ENCODE assay signal across 8 cellular contexts in genomic region chr4:11787-12445, GRCh38. TPM values are rescaled to one million over a fixed set of nuclear protein-coding genes. Genes with fewer than 3 reads are reported as not detected.
DNase-seq lines count a peak whose midpoint lies in the region; ATAC-seq and TF ChIP-seq lines count a peak whose summit lies in the region.
"Not testable (repeated sequence)": the region's sequence is repeated elsewhere in the genome, so short reads cannot be mapped to it uniquely, and the experiment has no call there.

No MANE protein-coding gene starts in this region.

- not testable (repeated sequence) for H3K27ac ChIP-seq in 22Rv1, GM23248

- H3K27me3 Mint-ChIP-seq in activated B cell treated with CpG ODN at 0.5 μM for 24 hours, result not testable (repeated sequence)

- H2AFZ ChIP-seq in GM23248, result not testable (repeated sequence)

- not testable (repeated sequence) for H3K4me3 Mint-ChIP-seq in activated B cell treated with CpG ODN at 0.5 μM for 24 hours

- not testable (repeated sequence) for H3K27me3 ChIP-seq in GM23248 (replicated peaks; ENCODE audit: insufficient read depth); adipocyte (replicated peaks; ENCODE audit: control insufficient read depth, insufficient read depth, low read length)

- H3K9me3 Mint-ChIP-seq in activated B cell treated with CpG ODN at 0.5 μM for 24 hours, result not testable (repeated sequence)

- not testable (repeated sequence) for H4K20me1 ChIP-seq in GM23248 (ENCODE audit: insufficient read depth)

- not testable (repeated sequence) for H3K4me2 ChIP-seq in GM23248 (ENCODE audit: unreplicated experiment)

- not testable (repeated sequence) for H3K9me2 ChIP-seq in GM23248 (ENCODE audit: insufficient read depth)

- not testable (repeated sequence) for H3K79me2 ChIP-seq in GM23248 (ENCODE audit: insufficient read depth)

- DNase-seq in GM23248, result peak; percentile 18
- DNase-seq in activated B cell treated with CpG ODN at 0.5 μM for 24 hours; Right ventricle myocardium superior; omental fat pad (ENCODE audit: low spot score): not testable (repeated sequence)
- DNase-seq in adipocyte (ENCODE audit: low read depth), result peak; percentile 42

- not testable (repeated sequence) for H3K36me3 ChIP-seq in GM23248 (ENCODE audit: low read depth); adipocyte (ENCODE audit: control insufficient read depth, insufficient read depth, low read length, severe bottlenecking)

- not testable (repeated sequence) for H3K27ac Mint-ChIP-seq in activated B cell treated with CpG ODN at 0.5 μM for 24 hours

- CTCF ChIA-PET in activated B cell treated with CpG ODN at 0.5 μM for 24 hours (lab: Charles Lee), result not testable (repeated sequence)

- H3K4me1 Mint-ChIP-seq in activated B cell treated with CpG ODN at 0.5 μM for 24 hours, result not testable (repeated sequence)

- H3K9me3 ChIP-seq in GM23248 (ENCODE audit: low read depth); adipocyte (ENCODE audit: control insufficient read depth, low read length): not testable (repeated sequence)

- not testable (repeated sequence) for H3K9ac ChIP-seq in GM23248; adipocyte (ENCODE audit: low read length)

- ATAC-seq in GM18502 (IDR thresholded peaks at IDR 0.05; ENCODE audit: poor library complexity, unreplicated experiment), result peak; percentile 71
- ATAC-seq in HG03521 (IDR thresholded peaks at IDR 0.05; ENCODE audit: unreplicated experiment), result peak; percentile 67
- ATAC-seq in activated B cell treated with CpG ODN at 0.5 μM for 24 hours (ENCODE audit: low read depth), result peak; percentile 34
- ATAC-seq in Right ventricle myocardium superior (ENCODE audit: poor library complexity), result peak; percentile 20
- ATAC-seq in omental fat pad (ENCODE audit: low FRiP score), result peak; percentile 10

- not testable (repeated sequence) for H3K4me1 ChIP-seq in GM23248 (ENCODE audit: insufficient read depth); adipocyte (ENCODE audit: control insufficient read depth, insufficient read depth, low read length)

- intact Hi-C loops in activated B cell treated with CpG ODN at 0.5 μM for 24 hours (cut with micrococcal nuclease); Right ventricle myocardium superior (cut with DNase I): not testable (repeated sequence)

- WGBS in GM23248 (ENCODE audit: low coverage in 1 of 2, low lambda C conversion rate in 2 of 2, missing lambda C conversion rate in 2 of 2), 2 experiments, result 65% methylated on average over 15 to 19 of the region's 24 CpGs

- TF ChIP-seq CTCF in 22Rv1 (IDR thresholded peaks at IDR 0.05), result 0 out of 2 replicates have a peak, but pooled peaks have one; percentile 22
- TF ChIP-seq CTCF in activated B cell treated with CpG ODN at 0.5 μM for 24 hours (IDR thresholded peaks at IDR 0.05); omental fat pad (IDR thresholded peaks at IDR 0.05): not testable (repeated sequence)

- not testable (repeated sequence) for H3K4me3 ChIP-seq in GM23248; adipocyte (ENCODE audit: low read length)

- POLR2A ChIA-PET in activated B cell treated with CpG ODN at 0.5 μM for 24 hours (lab: Charles Lee), result not testable (repeated sequence)

- H3K36me3 Mint-ChIP-seq in activated B cell treated with CpG ODN at 0.5 μM for 24 hours (ENCODE audit: low read depth), result not testable (repeated sequence)

- not testable (repeated sequence) for H3F3A ChIP-seq in GM23248 (ENCODE audit: insufficient read depth)

- in situ Hi-C loops in GM23248 (cut with MboI), result not testable (repeated sequence)

RNA-seq across cellular contexts. Expression of gene ZNF595, which starts 41.2 kb away (rescaled TPM):
- 7.1 and 8.3 TPM in 2 replicates for total RNA-seq in GM23248 (2014; rRNA removed; shearing (Covaris generic))
- 5.3 and 5.8 TPM in 2 replicates for polyA plus RNA-seq in GM23248 (2016; fragmentation: Nextera tagmentation; extraction: Ambion mirVana)
- total RNA-seq in activated B cell treated with CpG ODN at 0.5 μM for 24 hours (15.2 and 17.4 TPM in 2 replicates), Right ventricle myocardium superior (6.8 TPM), omental fat pad (10 to 100 TPM; 17.6 to 34.1 (median 25.1) TPM)

Comparison
In these comparisons a context has a peak if more than half of its experiments do, and no peak if none do; other contexts are left out.
1. ATAC-seq: peak in every context shown above with its lines; median percentile 71 in GM18502; 67 in HG03521; 34 in activated B cell treated with CpG ODN at 0.5 μM for 24 hours; 20 in Right ventricle myocardium superior; 10 in omental fat pad.